1 cellular context compared by ENCODE assay signal in the genomic region with DNA sequence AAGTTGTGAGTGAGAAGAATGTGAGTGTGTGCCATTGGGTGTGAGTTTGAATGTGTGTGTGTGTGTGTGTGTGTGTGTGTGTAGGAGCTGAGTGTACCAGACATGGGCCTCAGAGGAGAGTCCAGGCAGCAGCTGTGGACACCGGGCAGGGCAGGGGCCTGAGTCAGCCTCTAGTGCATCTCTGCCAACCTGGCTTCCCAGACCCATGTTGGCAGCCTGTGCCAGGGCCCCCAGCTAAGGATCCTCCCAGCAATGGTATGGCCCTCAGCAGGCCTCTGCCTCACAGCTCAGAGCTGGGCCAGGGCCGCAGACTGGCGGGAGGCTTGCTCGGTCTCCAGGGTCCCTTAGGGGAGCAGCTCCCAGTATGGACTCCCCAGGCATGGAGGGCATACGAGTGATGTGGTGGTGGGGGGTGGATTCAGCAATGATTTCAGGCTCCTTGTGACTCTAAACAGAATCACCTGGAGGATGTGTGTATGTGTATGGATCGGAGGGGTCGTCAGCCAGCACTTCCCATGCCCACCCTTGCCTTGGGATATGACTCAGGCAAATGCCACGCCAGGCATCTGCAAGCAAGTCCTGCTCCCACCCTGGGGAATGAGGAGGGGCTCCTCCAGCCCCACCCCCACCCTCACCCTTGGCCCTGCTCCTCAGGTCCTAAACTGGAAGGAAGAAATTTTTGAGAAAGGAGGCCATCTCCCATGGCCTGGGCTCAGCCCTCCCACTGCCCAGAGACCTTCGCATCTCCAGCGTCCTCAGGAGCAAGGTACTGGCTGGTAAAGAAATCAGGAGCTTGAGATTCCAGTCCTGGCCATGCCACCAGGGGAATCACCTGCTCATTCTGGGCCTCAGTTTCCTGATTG.
TF ChIP-seq lines count a peak whose summit lies in the region.

No MANE protein-coding gene starts in this region.

TF ChIP-seq in K562, 482 proteins besides CTCF, POLR2A, EP300 and RAD21 (continued from another document):
- TF ChIP-seq ZBED1 (IDR thresholded peaks at IDR 0.05) (no peak), TRIM24 (IDR thresholded peaks at IDR 0.05) (no peak), BACH1 (tag; IDR thresholded peaks at IDR 0.05) (no peak), CHCHD3 (CRISPR knock-in tag; IDR thresholded peaks at IDR 0.05) (no peak), ZNF75A (CRISPR knock-in tag; IDR thresholded peaks at IDR 0.05) (no peak), SRSF3 (IDR thresholded peaks at IDR 0.05; ENCODE audit: insufficient read depth, low read length) (no peak), CBX5 (IDR thresholded peaks at IDR 0.05; ENCODE audit: borderline replicate concordance, low read depth) (no peak), EZH2 (IDR thresholded peaks at IDR 0.05; ENCODE audit: borderline replicate concordance, low read depth, low read length) (no peak), BRCA1 (IDR thresholded peaks at IDR 0.05) (no peak), BRCA1 (CRISPR knock-in tag; IDR thresholded peaks at IDR 0.05) (no peak), STAT5B (CRISPR knock-in tag; IDR thresholded peaks at IDR 0.05) (no peak), HIVEP1 (CRISPR knock-in tag; IDR thresholded peaks at IDR 0.05) (no peak), ZNF224 (CRISPR knock-in tag; IDR thresholded peaks at IDR 0.05) (no peak), ZZZ3 (IDR thresholded peaks at IDR 0.05) (no peak), TSC22D4 (tag; IDR thresholded peaks at IDR 0.05) (no peak)
- TF ChIP-seq, protein P1, sequence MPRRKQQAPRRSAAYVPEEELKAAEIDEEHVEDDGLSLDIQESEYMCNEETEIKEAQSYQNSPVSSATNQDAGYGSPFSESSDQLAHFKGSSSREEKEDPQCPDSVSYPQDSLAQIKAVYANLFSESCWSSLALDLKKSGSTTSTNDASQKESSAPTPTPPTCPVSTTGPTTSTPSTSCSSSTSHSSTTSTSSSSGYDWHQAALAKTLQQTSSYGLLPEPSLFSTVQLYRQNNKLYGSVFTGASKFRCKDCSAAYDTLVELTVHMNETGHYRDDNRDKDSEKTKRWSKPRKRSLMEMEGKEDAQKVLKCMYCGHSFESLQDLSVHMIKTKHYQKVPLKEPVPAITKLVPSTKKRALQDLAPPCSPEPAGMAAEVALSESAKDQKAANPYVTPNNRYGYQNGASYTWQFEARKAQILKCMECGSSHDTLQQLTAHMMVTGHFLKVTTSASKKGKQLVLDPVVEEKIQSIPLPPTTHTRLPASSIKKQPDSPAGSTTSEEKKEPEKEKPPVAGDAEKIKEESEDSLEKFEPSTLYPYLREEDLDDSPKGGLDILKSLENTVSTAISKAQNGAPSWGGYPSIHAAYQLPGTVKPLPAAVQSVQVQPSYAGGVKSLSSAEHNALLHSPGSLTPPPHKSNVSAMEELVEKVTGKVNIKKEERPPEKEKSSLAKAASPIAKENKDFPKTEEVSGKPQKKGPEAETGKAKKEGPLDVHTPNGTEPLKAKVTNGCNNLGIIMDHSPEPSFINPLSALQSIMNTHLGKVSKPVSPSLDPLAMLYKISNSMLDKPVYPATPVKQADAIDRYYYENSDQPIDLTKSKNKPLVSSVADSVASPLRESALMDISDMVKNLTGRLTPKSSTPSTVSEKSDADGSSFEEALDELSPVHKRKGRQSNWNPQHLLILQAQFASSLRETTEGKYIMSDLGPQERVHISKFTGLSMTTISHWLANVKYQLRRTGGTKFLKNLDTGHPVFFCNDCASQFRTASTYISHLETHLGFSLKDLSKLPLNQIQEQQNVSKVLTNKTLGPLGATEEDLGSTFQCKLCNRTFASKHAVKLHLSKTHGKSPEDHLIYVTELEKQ (CRISPR knock-in tag; IDR thresholded peaks at IDR 0.05) = no peak
- TF ChIP-seq, protein P2, sequence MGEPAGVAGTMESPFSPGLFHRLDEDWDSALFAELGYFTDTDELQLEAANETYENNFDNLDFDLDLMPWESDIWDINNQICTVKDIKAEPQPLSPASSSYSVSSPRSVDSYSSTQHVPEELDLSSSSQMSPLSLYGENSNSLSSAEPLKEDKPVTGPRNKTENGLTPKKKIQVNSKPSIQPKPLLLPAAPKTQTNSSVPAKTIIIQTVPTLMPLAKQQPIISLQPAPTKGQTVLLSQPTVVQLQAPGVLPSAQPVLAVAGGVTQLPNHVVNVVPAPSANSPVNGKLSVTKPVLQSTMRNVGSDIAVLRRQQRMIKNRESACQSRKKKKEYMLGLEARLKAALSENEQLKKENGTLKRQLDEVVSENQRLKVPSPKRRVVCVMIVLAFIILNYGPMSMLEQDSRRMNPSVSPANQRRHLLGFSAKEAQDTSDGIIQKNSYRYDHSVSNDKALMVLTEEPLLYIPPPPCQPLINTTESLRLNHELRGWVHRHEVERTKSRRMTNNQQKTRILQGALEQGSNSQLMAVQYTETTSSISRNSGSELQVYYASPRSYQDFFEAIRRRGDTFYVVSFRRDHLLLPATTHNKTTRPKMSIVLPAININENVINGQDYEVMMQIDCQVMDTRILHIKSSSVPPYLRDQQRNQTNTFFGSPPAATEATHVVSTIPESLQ (CRISPR knock-in tag; IDR thresholded peaks at IDR 0.05) = no peak
